Comparison of ENCODE assay signal across 8 cellular contexts in the genomic region with DNA sequence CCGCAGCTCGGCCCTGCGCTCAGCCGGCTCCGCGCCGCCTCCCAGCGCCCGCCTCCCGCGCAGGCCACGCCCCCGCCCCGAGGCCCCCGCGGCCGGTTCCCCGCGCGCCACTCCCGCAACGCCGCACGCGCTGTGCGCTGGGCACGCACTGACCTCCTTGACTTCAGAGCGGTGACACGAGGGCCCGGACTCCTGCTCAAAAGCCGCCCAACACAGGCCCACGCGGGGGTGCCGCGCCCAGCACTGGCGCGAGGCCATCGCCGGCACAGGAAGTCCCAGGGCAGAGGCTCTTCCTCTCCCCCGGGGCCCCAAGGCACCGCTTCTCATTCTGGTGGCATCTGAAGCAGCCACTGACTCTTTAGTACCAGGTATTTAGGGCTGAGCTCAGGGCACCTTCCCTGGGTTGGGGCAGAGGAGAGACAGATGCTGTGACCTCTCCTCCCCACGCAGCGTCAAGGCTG. TPM values are rescaled to one million over a fixed set of nuclear protein-coding genes. Genes with fewer than 3 reads are reported as not detected.
DNase-seq lines count a peak whose midpoint lies in the region; ATAC-seq and TF ChIP-seq lines count a peak whose summit lies in the region.

No MANE protein-coding gene starts in this region.

- no peaks in the 10 kb centered on the region for H3K9me3 ChIP-seq in KOPT-K1 (ENCODE audit: insufficient read depth, low read length, poor library complexity, severe bottlenecking)

- TF ChIP-seq CTCF in WI38 (IDR thresholded peaks at IDR 0.05; ENCODE audit: low read depth, low read length) (no peak), cardiac fibroblast (IDR thresholded peaks at IDR 0.05; ENCODE audit: low read depth, low read length) (no peak)

- ATAC-seq in GM21447 (IDR thresholded peaks at IDR 0.05; ENCODE audit: unreplicated experiment) (peak; percentile 38), left colon (peak; percentile 66)

- peak overlapping the region; percentile 73 for H3K4me3 ChIP-seq in WI38 (ENCODE audit: low read depth, low read length)
- peak overlapping the region; percentile 42 to 71 for H3K4me3 ChIP-seq in cardiac fibroblast (replicated peaks in 1 of 2; ENCODE audit: low read depth in 2 of 2, low read length in 2 of 2)

- H3K36me3 ChIP-seq in KOPT-K1 (ENCODE audit: insufficient read depth, low read length), result no peaks in the 10 kb centered on the region

- peak overlapping the region; percentile 87 for H3K27ac ChIP-seq in KOPT-K1 (ENCODE audit: low read depth, low read length, poor library complexity, severe bottlenecking)

- DNase-seq in D341Med (ENCODE audit: low spot score) (peak; percentile 86), cardiac fibroblast (ENCODE audit: low read depth in 2 of 2) (peak in 1 of 2 donors; percentile 23), left colon (peak in 1 of 2 donors; percentile 77), NCI-H1694 (lab: John Stamatoyannopoulos, UW) (no peak)
- DNase-seq in stimulated activated CD4-positive, alpha-beta T cell treated with anti-CD3 and anti-CD28 coated beads, Interleukin-2, amount 100 ng/mL, for 4 hours (ENCODE audit: low read depth), result peak; percentile 26

- intact Hi-C loops in left colon (cut with DNase I, micrococcal nuclease), result no loop called here

RNA-seq across cellular contexts. Expression of gene TNK2, which starts 12.4 kb away (rescaled TPM):
- 10 to 100 TPM; 18.3 to 33.9 TPM for total RNA-seq in left colon
